In the genomic region with DNA sequence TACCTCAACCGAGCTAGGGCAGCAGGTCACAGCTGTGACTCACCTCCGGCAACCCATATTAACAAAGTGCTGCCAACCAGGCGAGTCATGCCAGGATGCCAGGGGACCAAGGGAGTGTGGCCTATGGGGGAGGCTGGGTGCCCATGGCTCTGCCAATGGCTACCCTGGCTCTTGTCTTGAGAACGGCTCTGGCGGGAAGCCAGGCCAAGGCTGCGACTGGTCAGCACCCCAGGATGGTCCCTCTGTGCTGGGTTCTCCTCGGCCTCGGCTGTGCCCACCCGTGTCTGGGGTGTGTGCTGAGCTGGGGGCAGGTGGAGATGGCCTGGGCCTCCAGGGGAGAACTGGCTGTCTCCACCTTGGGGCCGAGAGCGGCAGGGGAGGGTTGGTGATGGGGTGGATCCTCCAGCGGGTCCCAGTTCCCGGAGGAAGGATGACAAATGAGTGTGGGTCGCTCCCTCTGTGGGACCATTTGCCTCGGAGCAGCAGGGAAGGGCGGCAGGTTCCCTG, we compare ENCODE assay signal across 9 cellular contexts.
DNase-seq lines count a peak whose midpoint lies in the region; ATAC-seq and TF ChIP-seq lines count a peak whose summit lies in the region.
"Had no signal": no experiment of that assay in that cellular context is flagged by ENCODE, and none has a peak within 500 bp of the region (broad histone marks: within the 10 kb centered on the region; RNA-seq: fewer than 3 reads in every experiment).

No MANE protein-coding gene starts in this region.

- POLR2A ChIA-PET in activated CD4-positive, alpha-beta T cell treated with anti-CD3 and anti-CD28 coated beads, Interleukin-2, amount 10 ng/mL, durations not matched to agents 7 days and 5 days (lab: Charles Lee), result no interaction called here

- peak overlapping the region; percentile 84 for H3K9ac ChIP-seq in neural cell (ENCODE audit: low read length)

- no peaks in the 10 kb centered on the region for H3K36me3 ChIP-seq in neural cell (ENCODE audit: insufficient read depth, low read length)
- H3K36me3 ChIP-seq: cardiac muscle cell had no signal

- H3K4me3 Mint-ChIP-seq in activated CD4-positive, alpha-beta T cell treated with anti-CD3 and anti-CD28 coated beads, Interleukin-2, amount 10 ng/mL, durations not matched to agents 7 days and 5 days, result peak overlapping the region; percentile 38

- in situ Hi-C loops in G401 (cut with HindIII; ENCODE audit: low sequenced_read_pairs), result no loop called here

- H3K27me3 Mint-ChIP-seq in activated CD4-positive, alpha-beta T cell treated with anti-CD3 and anti-CD28 coated beads, Interleukin-2, amount 10 ng/mL, durations not matched to agents 7 days and 5 days, result peaks cover 32% of the 10 kb centered on the region

- H3K4me2 ChIP-seq in neural cell (ENCODE audit: low read length), result no peak overlapping the region

- no peaks in the 10 kb centered on the region for H3K27me3 ChIP-seq in neural cell (ENCODE audit: insufficient read depth, low read depth, low read length)
- H3K27me3 ChIP-seq: cardiac muscle cell had no signal

- no peaks in the 10 kb centered on the region for H3F3A ChIP-seq in neural cell (ENCODE audit: insufficient read depth, low read length, poor library complexity, severe bottlenecking)

- CTCF ChIA-PET in activated CD4-positive, alpha-beta T cell treated with anti-CD3 and anti-CD28 coated beads, Interleukin-2, amount 10 ng/mL, durations not matched to agents 7 days and 5 days (lab: Charles Lee), result interaction anchor here (1.0 kb wide), 1 partner anchor 258 kb away, joined by 5 read pairs; no protein-coding TSS in a partner anchor

- no peak for TF ChIP-seq CTCF in neural cell (IDR thresholded peaks at IDR 0.05; ENCODE audit: poor library complexity, severe bottlenecking)

- H3K9me2 ChIP-seq in neural cell (ENCODE audit: insufficient read depth, low read length), result no peaks in the 10 kb centered on the region

- H2AFZ ChIP-seq in neural cell (ENCODE audit: low read depth, low read length), result no peak overlapping the region

- H3K9me3 Mint-ChIP-seq in activated CD4-positive, alpha-beta T cell treated with anti-CD3 and anti-CD28 coated beads, Interleukin-2, amount 10 ng/mL, durations not matched to agents 7 days and 5 days, result no peaks in the 10 kb centered on the region

- ATAC-seq in HG03097 (IDR thresholded peaks at IDR 0.05; ENCODE audit: low FRiP score, unreplicated experiment), result no peak

- H4K20me1 ChIP-seq in neural cell (ENCODE audit: insufficient read depth), result no peaks in the 10 kb centered on the region

- peaks cover 5% of the 10 kb centered on the region for H3K4me1 Mint-ChIP-seq in activated CD4-positive, alpha-beta T cell treated with anti-CD3 and anti-CD28 coated beads, Interleukin-2, amount 10 ng/mL, durations not matched to agents 7 days and 5 days

- TF ChIP-seq EP300 in neural cell (conservative IDR thresholded peaks at IDR 0.05; ENCODE audit: poor library complexity, severe bottlenecking), result no peak

- no peaks in the 10 kb centered on the region for H3K36me3 Mint-ChIP-seq in activated CD4-positive, alpha-beta T cell treated with anti-CD3 and anti-CD28 coated beads, Interleukin-2, amount 10 ng/mL, durations not matched to agents 7 days and 5 days (ENCODE audit: low read depth)

- no peak for TF ChIP-seq RAD21 in neural cell (conservative IDR thresholded peaks at IDR 0.05)

- peak overlapping the region; percentile 54 for H3K4me3 ChIP-seq in neural cell (ENCODE audit: low read length)

- peak overlapping the region; percentile 54 for H3K27ac Mint-ChIP-seq in activated CD4-positive, alpha-beta T cell treated with anti-CD3 and anti-CD28 coated beads, Interleukin-2, amount 10 ng/mL, durations not matched to agents 7 days and 5 days

- no peak for DNase-seq in activated CD4-positive, alpha-beta T cell treated with anti-CD3 and anti-CD28 coated beads, Interleukin-2, amount 10 ng/mL, durations not matched to agents 7 days and 5 days
- DNase-seq in activated CD4-positive, alpha-beta T cell treated with anti-CD3 and anti-CD28 coated beads, Interleukin-2, amount 50 U/mL, for 4 hours, result no peak
- DNase-seq in NCI-H226, result peak; percentile 49
- DNase-seq in dermis blood vessel endothelial cell, result peak; percentile 30
- DNase-seq in MV-4-11 (lab: John Stamatoyannopoulos, UW), result no peak
- no peak for DNase-seq in G401 (ENCODE audit: low spot score)

- H3K79me2 ChIP-seq in neural cell (replicated peaks; ENCODE audit: insufficient read depth, low read length), result peaks cover 18% of the 10 kb centered on the region

- H3K9me3 ChIP-seq in neural cell (ENCODE audit: low read length), result no peaks in the 10 kb centered on the region

- no peak overlapping the region for H3K27ac ChIP-seq in neural cell (ENCODE audit: low read length)

TF ChIP-seq in neural cell, 6 proteins besides CTCF, POLR2A, EP300 and RAD21:
- no peak for TF ChIP-seq MXI1 (conservative IDR thresholded peaks at IDR 0.05; ENCODE audit: poor library complexity, severe bottlenecking)
- TF ChIP-seq SMC3 (conservative IDR thresholded peaks at IDR 0.05; ENCODE audit: poor library complexity), result no peak
- no peak for TF ChIP-seq TAF1 (IDR thresholded peaks at IDR 0.05; ENCODE audit: low read depth)
- no peak for TF ChIP-seq POLR2AphosphoS5 (IDR thresholded peaks at IDR 0.05)
- no peak for TF ChIP-seq EZH2 (IDR thresholded peaks at IDR 0.05; ENCODE audit: borderline replicate concordance, insufficient read depth, low read length, poor library complexity, severe bottlenecking)
- TF ChIP-seq, protein P1, sequence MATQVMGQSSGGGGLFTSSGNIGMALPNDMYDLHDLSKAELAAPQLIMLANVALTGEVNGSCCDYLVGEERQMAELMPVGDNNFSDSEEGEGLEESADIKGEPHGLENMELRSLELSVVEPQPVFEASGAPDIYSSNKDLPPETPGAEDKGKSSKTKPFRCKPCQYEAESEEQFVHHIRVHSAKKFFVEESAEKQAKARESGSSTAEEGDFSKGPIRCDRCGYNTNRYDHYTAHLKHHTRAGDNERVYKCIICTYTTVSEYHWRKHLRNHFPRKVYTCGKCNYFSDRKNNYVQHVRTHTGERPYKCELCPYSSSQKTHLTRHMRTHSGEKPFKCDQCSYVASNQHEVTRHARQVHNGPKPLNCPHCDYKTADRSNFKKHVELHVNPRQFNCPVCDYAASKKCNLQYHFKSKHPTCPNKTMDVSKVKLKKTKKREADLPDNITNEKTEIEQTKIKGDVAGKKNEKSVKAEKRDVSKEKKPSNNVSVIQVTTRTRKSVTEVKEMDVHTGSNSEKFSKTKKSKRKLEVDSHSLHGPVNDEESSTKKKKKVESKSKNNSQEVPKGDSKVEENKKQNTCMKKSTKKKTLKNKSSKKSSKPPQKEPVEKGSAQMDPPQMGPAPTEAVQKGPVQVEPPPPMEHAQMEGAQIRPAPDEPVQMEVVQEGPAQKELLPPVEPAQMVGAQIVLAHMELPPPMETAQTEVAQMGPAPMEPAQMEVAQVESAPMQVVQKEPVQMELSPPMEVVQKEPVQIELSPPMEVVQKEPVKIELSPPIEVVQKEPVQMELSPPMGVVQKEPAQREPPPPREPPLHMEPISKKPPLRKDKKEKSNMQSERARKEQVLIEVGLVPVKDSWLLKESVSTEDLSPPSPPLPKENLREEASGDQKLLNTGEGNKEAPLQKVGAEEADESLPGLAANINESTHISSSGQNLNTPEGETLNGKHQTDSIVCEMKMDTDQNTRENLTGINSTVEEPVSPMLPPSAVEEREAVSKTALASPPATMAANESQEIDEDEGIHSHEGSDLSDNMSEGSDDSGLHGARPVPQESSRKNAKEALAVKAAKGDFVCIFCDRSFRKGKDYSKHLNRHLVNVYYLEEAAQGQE (IDR thresholded peaks at IDR 0.05; ENCODE audit: borderline replicate concordance), result no peak
TF ChIP-seq in neural cell: peak in this region for 0.

Comparison
In these comparisons a context has a peak if more than half of its experiments do, and no peak if none do; other contexts are left out.
1. DNase-seq: peak in NCI-H226 (single experiment) and dermis blood vessel endothelial cell (single experiment); none in activated CD4-positive, alpha-beta T cell treated with anti-CD3 and anti-CD28 coated beads, Interleukin-2, amount 10 ng/mL, durations not matched to agents 7 days and 5 days (single experiment), activated CD4-positive, alpha-beta T cell treated with anti-CD3 and anti-CD28 coated beads, Interleukin-2, amount 50 U/mL, for 4 hours (0 of 2), MV-4-11 (single experiment) and G401 (single experiment).